In the genomic region with DNA sequence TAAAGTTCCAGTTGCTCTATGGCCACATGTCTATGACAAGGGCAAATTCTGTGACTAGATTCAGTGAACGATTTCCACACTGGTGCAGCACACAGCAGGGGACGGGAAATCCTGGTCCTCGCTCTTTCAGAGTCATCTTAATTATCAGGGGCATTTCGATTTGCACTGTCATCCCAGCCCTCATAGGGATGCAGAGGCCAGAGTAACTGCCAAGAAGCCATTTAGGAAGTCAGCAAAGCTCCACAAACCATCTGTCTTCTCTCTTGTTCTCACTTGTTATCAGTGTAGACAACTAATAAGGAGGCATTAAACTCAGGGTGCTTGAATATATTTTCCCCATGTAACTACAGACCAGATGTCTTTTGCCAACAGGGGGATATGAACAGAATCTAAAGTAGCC, we compare ENCODE assay signal across 19 cellular contexts.
DNase-seq lines count a peak whose midpoint lies in the region; ATAC-seq and TF ChIP-seq lines count a peak whose summit lies in the region.
"Had no signal": no experiment of that assay in that cellular context is flagged by ENCODE, and none has a peak within 500 bp of the region (broad histone marks: within the 10 kb centered on the region; RNA-seq: fewer than 3 reads in every experiment).

No MANE protein-coding gene starts in this region.

- intact Hi-C loops in activated CD8-positive, alpha-beta T cell treated with anti-CD3 and anti-CD28 coated beads for 36 hours (cut with micrococcal nuclease) = no loop called here

- DNase-seq in H7 (peak; percentile 11), NCI-H446 (lab: John Stamatoyannopoulos, UW) (peak; percentile 78 to 90), pons (ENCODE audit: low spot score) (peak; percentile 11), amniotic stem cell (lab: John Stamatoyannopoulos, UW) (no peak), nephron progenitor cell (no peak)
- no peak for DNase-seq in activated CD8-positive, alpha-beta T cell treated with anti-CD3 and anti-CD28 coated beads for 36 hours
- DNase-seq: activated CD4-positive, alpha-beta T cell treated with anti-CD3 and anti-CD28 coated beads, Interleukin-2, amount 10 ng/mL, durations not matched to agents 7 days and 5 days; activated T-cell treated with anti-CD3 and anti-CD28 coated beads, Interleukin-2, amount 50 U/mL, for 1 hour; DMS153; hippocampal formation; IMR-90; posterior cingulate gyrus; SJCRH30; T1000; tibial artery had no signal

- H3K36me3 Mint-ChIP-seq in brain (peaks cover 21% of the 10 kb centered on the region), nephron progenitor cell (ENCODE audit: low read depth) (peaks cover 18% of the 10 kb centered on the region)
- H3K36me3 Mint-ChIP-seq in activated CD8-positive, alpha-beta T cell treated with anti-CD3 and anti-CD28 coated beads for 36 hours (ENCODE audit: low read depth) = no peaks in the 10 kb centered on the region
- H3K36me3 Mint-ChIP-seq: activated naive CD4-positive, alpha-beta T cell treated with anti-CD3 and anti-CD28 coated beads, Interleukin-2, amount 50 U/mL, for 72 hours; stimulated activated effector memory CD8-positive, alpha-beta T cell treated with anti-CD3 and anti-CD28 coated beads, Interleukin-12 subunit alpha, Interleukin-12 subunit beta, amount 100 ng/mL, for 72 hours had no signal

- CTCF ChIA-PET in activated CD8-positive, alpha-beta T cell treated with anti-CD3 and anti-CD28 coated beads for 36 hours (lab: Charles Lee) = no interaction called here

- H3K9me3 Mint-ChIP-seq in brain (peaks cover 0 to 8% (median 2%) of the 10 kb centered on the region in 5 experiments), nephron progenitor cell (no peaks in the 10 kb centered on the region)
- no peaks in the 10 kb centered on the region for H3K9me3 Mint-ChIP-seq in activated CD8-positive, alpha-beta T cell treated with anti-CD3 and anti-CD28 coated beads for 36 hours
- H3K9me3 Mint-ChIP-seq: activated CD4-positive, alpha-beta T cell treated with anti-CD3 and anti-CD28 coated beads, Interleukin-2, amount 10 ng/mL, durations not matched to agents 7 days and 5 days; activated naive CD4-positive, alpha-beta T cell treated with anti-CD3 and anti-CD28 coated beads, Interleukin-2, amount 50 U/mL, for 72 hours; stimulated activated effector memory CD8-positive, alpha-beta T cell treated with anti-CD3 and anti-CD28 coated beads, Interleukin-12 subunit alpha, Interleukin-12 subunit beta, amount 100 ng/mL, for 72 hours had no signal

- H3K27me3 ChIP-seq in H7 (ENCODE audit: control insufficient read depth, insufficient read depth, low read length) = no peaks in the 10 kb centered on the region
- H3K27me3 ChIP-seq: SJCRH30, tibial artery had no signal

- no peaks in the 10 kb centered on the region for H3K27me3 Mint-ChIP-seq in brain
- no peaks in the 10 kb centered on the region for H3K27me3 Mint-ChIP-seq in activated CD8-positive, alpha-beta T cell treated with anti-CD3 and anti-CD28 coated beads for 36 hours
- H3K27me3 Mint-ChIP-seq in nephron progenitor cell (ENCODE audit: low read depth, poor library complexity) = no peaks in the 10 kb centered on the region

- H3K4me3 ChIP-seq in H7 (ENCODE audit: insufficient read depth, low read depth, low read length) = no peak overlapping the region
- H3K4me3 ChIP-seq: SJCRH30, tibial artery had no signal

- TF ChIP-seq CTCF in brain (conservative IDR thresholded peaks at IDR 0.05) (no peak), nephron progenitor cell (IDR thresholded peaks at IDR 0.05) (no peak)
- TF ChIP-seq CTCF in activated CD8-positive, alpha-beta T cell treated with anti-CD3 and anti-CD28 coated beads for 36 hours (IDR thresholded peaks at IDR 0.05) = no peak

- POLR2A ChIA-PET in activated CD8-positive, alpha-beta T cell treated with anti-CD3 and anti-CD28 coated beads for 36 hours (lab: Charles Lee) = no interaction called here

- H3K4me1 Mint-ChIP-seq in brain (peaks cover 12% of the 10 kb centered on the region), nephron progenitor cell (peaks cover 7% of the 10 kb centered on the region)
- H3K4me1 Mint-ChIP-seq in activated CD8-positive, alpha-beta T cell treated with anti-CD3 and anti-CD28 coated beads for 36 hours (ENCODE audit: low read depth) = no peaks in the 10 kb centered on the region
- H3K4me1 Mint-ChIP-seq: activated CD4-positive, alpha-beta T cell treated with anti-CD3 and anti-CD28 coated beads, Interleukin-2, amount 10 ng/mL, durations not matched to agents 7 days and 5 days; stimulated activated effector memory CD8-positive, alpha-beta T cell treated with anti-CD3 and anti-CD28 coated beads, Interleukin-12 subunit alpha, Interleukin-12 subunit beta, amount 100 ng/mL, for 72 hours had no signal

- H3K27ac Mint-ChIP-seq in brain (peak overlapping the region in 3 of 5 experiments; percentile 20 to 65 (median 62)), nephron progenitor cell (no peak overlapping the region)
- no peak overlapping the region for H3K27ac Mint-ChIP-seq in activated CD8-positive, alpha-beta T cell treated with anti-CD3 and anti-CD28 coated beads for 36 hours
- H3K27ac Mint-ChIP-seq: activated CD4-positive, alpha-beta T cell treated with anti-CD3 and anti-CD28 coated beads, Interleukin-2, amount 10 ng/mL, durations not matched to agents 7 days and 5 days; activated naive CD4-positive, alpha-beta T cell treated with anti-CD3 and anti-CD28 coated beads, Interleukin-2, amount 50 U/mL, for 72 hours; stimulated activated effector memory CD8-positive, alpha-beta T cell treated with anti-CD3 and anti-CD28 coated beads, Interleukin-12 subunit alpha, Interleukin-12 subunit beta, amount 100 ng/mL, for 72 hours had no signal

- no peak for ATAC-seq in activated CD8-positive, alpha-beta T cell treated with anti-CD3 and anti-CD28 coated beads for 36 hours
- ATAC-seq: activated naive CD4-positive, alpha-beta T cell treated with anti-CD3 and anti-CD28 coated beads, Interleukin-2, amount 50 U/mL, for 72 hours; left lobe of liver; stimulated activated effector memory CD8-positive, alpha-beta T cell treated with anti-CD3 and anti-CD28 coated beads, Interleukin-12 subunit alpha, Interleukin-12 subunit beta, amount 100 ng/mL, for 72 hours had no signal

- H3K36me3 ChIP-seq in H7 (replicated peaks; ENCODE audit: control insufficient read depth, insufficient read depth, low read length) = no peaks in the 10 kb centered on the region
- H3K36me3 ChIP-seq: SJCRH30, tibial artery had no signal

- no peak overlapping the region for H3K4me3 Mint-ChIP-seq in brain
- H3K4me3 Mint-ChIP-seq in activated CD8-positive, alpha-beta T cell treated with anti-CD3 and anti-CD28 coated beads for 36 hours = no peak overlapping the region
- no peak overlapping the region for H3K4me3 Mint-ChIP-seq in nephron progenitor cell
- H3K4me3 Mint-ChIP-seq: activated CD4-positive, alpha-beta T cell treated with anti-CD3 and anti-CD28 coated beads, Interleukin-2, amount 10 ng/mL, durations not matched to agents 7 days and 5 days; stimulated activated effector memory CD8-positive, alpha-beta T cell treated with anti-CD3 and anti-CD28 coated beads, Interleukin-12 subunit alpha, Interleukin-12 subunit beta, amount 100 ng/mL, for 72 hours had no signal

Comparison
In these comparisons a context has a peak if more than half of its experiments do, and no peak if none do; other contexts are left out.
1. DNase-seq: peak in H7 (single experiment), NCI-H446 (2 of 2) and pons (single experiment); none in activated CD8-positive, alpha-beta T cell treated with anti-CD3 and anti-CD28 coated beads for 36 hours (single experiment), amniotic stem cell (single experiment) and nephron progenitor cell (single experiment).
2. H3K27ac Mint-ChIP-seq: peak in brain (3 of 5); none in activated CD8-positive, alpha-beta T cell treated with anti-CD3 and anti-CD28 coated beads for 36 hours (single experiment) and nephron progenitor cell (single experiment).